In genomic region chr1:14923400-14924011, GRCh38 we compare ENCODE assay signal across 10 cellular contexts.
A peak's percentile ranks its signal among the peaks of the same experiment; 100 is the strongest.
DNase-seq lines count a peak whose midpoint lies in the region; ATAC-seq and TF ChIP-seq lines count a peak whose summit lies in the region.
"Had no signal": no experiment of that assay in that cellular context is flagged by ENCODE, and none has a peak within 500 bp of the region (broad histone marks: within the 10 kb centered on the region; RNA-seq: fewer than 3 reads in every experiment).

No MANE protein-coding gene starts in this region.

- DNase-seq in activated CD8-positive, alpha-beta memory T cell treated with anti-CD3 and anti-CD28 coated beads, Interleukin-2, amount 10 ng/mL, durations not matched to agents 7 days and 5 days = no peak
- no peak for DNase-seq in activated CD8-positive, alpha-beta memory T cell treated with anti-CD3 and anti-CD28 coated beads, Interleukin-2, amount 50 U/mL, for 48 hours
- no peak for DNase-seq in adrenal gland
- no peak for DNase-seq in kidney epithelial cell (ENCODE audit: low read depth)
- no peak for DNase-seq in thoracic aorta (ENCODE audit: low spot score)
- DNase-seq in kidney glomerular epithelial cell (lab: John Stamatoyannopoulos, UW) = no peak
- DNase-seq in CD1c-positive myeloid dendritic cell (ENCODE audit: extremely low spot score) = no peak
- DNase-seq in cerebellar nuclear complex (lab: John Stamatoyannopoulos, UW) = no peak

- intact Hi-C loops in adrenal gland (cut with DNase I) = loop anchor here (5.0 kb wide), 1 partner anchor 104 kb away; no protein-coding TSS in a partner anchor

- H3K27me3 ChIP-seq in adrenal gland (no peaks in the 10 kb centered on the region), kidney epithelial cell (ENCODE audit: control insufficient read depth, insufficient read depth, low read length) (no peaks in the 10 kb centered on the region), thoracic aorta (replicated peaks; ENCODE audit: insufficient read depth) (no peaks in the 10 kb centered on the region)

- no peak for TF ChIP-seq POLR2A in adrenal gland (IDR thresholded peaks at IDR 0.05)

- H3K4me1 Mint-ChIP-seq in activated CD8-positive, alpha-beta memory T cell treated with anti-CD3 and anti-CD28 coated beads, Interleukin-2, amount 10 ng/mL, durations not matched to agents 7 days and 5 days = peaks cover 2% of the 10 kb centered on the region

- 25 to 62% (median 36%) methylated on average over 9 to 31 of the region's 31 CpGs for WGBS in adrenal gland, 4 donors

- H3K4me3 Mint-ChIP-seq in activated CD8-positive, alpha-beta memory T cell treated with anti-CD3 and anti-CD28 coated beads, Interleukin-2, amount 10 ng/mL, durations not matched to agents 7 days and 5 days = peak overlapping the region; percentile 42

- no peaks in the 10 kb centered on the region for H3K36me3 Mint-ChIP-seq in activated CD8-positive, alpha-beta memory T cell treated with anti-CD3 and anti-CD28 coated beads, Interleukin-2, amount 10 ng/mL, durations not matched to agents 7 days and 5 days

- no peak overlapping the region for H3K27ac Mint-ChIP-seq in activated CD8-positive, alpha-beta memory T cell treated with anti-CD3 and anti-CD28 coated beads, Interleukin-2, amount 10 ng/mL, durations not matched to agents 7 days and 5 days

- H3K9me3 ChIP-seq in adrenal gland (replicated peaks in 1 of 3) = no peaks in the 10 kb centered on the region
- H3K9me3 ChIP-seq in thoracic aorta = no peaks in the 10 kb centered on the region
- H3K9me3 ChIP-seq: BE2C, psoas muscle had no signal

- H3K9me3 Mint-ChIP-seq in activated CD8-positive, alpha-beta memory T cell treated with anti-CD3 and anti-CD28 coated beads, Interleukin-2, amount 10 ng/mL, durations not matched to agents 7 days and 5 days (ENCODE audit: low read depth) = no peaks in the 10 kb centered on the region

- CTCF ChIA-PET in activated CD8-positive, alpha-beta memory T cell treated with anti-CD3 and anti-CD28 coated beads, Interleukin-2, amount 10 ng/mL, durations not matched to agents 7 days and 5 days (lab: Charles Lee) = no interaction called here

- no peak for ATAC-seq in activated CD8-positive, alpha-beta memory T cell treated with anti-CD3 and anti-CD28 coated beads, Interleukin-2, amount 10 ng/mL, durations not matched to agents 7 days and 5 days
- ATAC-seq in thoracic aorta (ENCODE audit: insufficient number of reproducible peaks, low FRiP score, low read depth) = no peak

- H3K36me3 ChIP-seq in adrenal gland (replicated peaks in 1 of 2) = no peaks in the 10 kb centered on the region
- H3K36me3 ChIP-seq in kidney epithelial cell (ENCODE audit: control insufficient read depth, insufficient read depth, low read length) = no peaks in the 10 kb centered on the region
- no peaks in the 10 kb centered on the region for H3K36me3 ChIP-seq in thoracic aorta
- H3K36me3 ChIP-seq: BE2C had no signal

- H3K4me3 ChIP-seq in adrenal gland = peak overlapping the region in 1 of 4 donors; percentile 63
- H3K4me3 ChIP-seq in kidney epithelial cell (ENCODE audit: low read depth, low read length) = peak overlapping the region; percentile 67
- peak overlapping the region; percentile 62 for H3K4me3 ChIP-seq in thoracic aorta
- H3K4me3 ChIP-seq: psoas muscle had no signal

- H3K27me3 Mint-ChIP-seq in activated CD8-positive, alpha-beta memory T cell treated with anti-CD3 and anti-CD28 coated beads, Interleukin-2, amount 10 ng/mL, durations not matched to agents 7 days and 5 days = peaks cover 44% of the 10 kb centered on the region

- no peak for TF ChIP-seq CTCF in adrenal gland (IDR thresholded peaks at IDR 0.05)
- TF ChIP-seq CTCF in kidney epithelial cell (IDR thresholded peaks at IDR 0.05; ENCODE audit: insufficient read depth, low read length, poor library complexity, severe bottlenecking) = no peak
- TF ChIP-seq CTCF in thoracic aorta (IDR thresholded peaks at IDR 0.05) = no peak

- H3K4me1 ChIP-seq in adrenal gland (replicated peaks in 1 of 2) (peaks cover 0 to 23% of the 10 kb centered on the region in 2 donors), thoracic aorta (ENCODE audit: control insufficient read depth in 1 of 2, low read depth in 2 of 2) (peaks cover 7 to 13% of the 10 kb centered on the region in 2 donors)
- H3K4me1 ChIP-seq: BE2C, psoas muscle had no signal

- peak overlapping the region in 3 of 5 donors; percentile 5 to 88 (median 23) for H3K27ac ChIP-seq in adrenal gland
- peak overlapping the region; percentile 69 to 71 for H3K27ac ChIP-seq in thoracic aorta
- H3K27ac ChIP-seq: psoas muscle had no signal
